Comparison of ENCODE assay signal across 20 cellular contexts in genomic region chr11:72129381-72129780, GRCh38. TPM values are rescaled to one million over a fixed set of nuclear protein-coding genes. Genes with fewer than 3 reads are reported as not detected.
DNase-seq lines count a peak whose midpoint lies in the region; ATAC-seq and TF ChIP-seq lines count a peak whose summit lies in the region.
"Had no signal": no experiment of that assay in that cellular context is flagged by ENCODE, and none has a peak within 500 bp of the region (broad histone marks: within the 10 kb centered on the region; RNA-seq: fewer than 3 reads in every experiment).

No MANE protein-coding gene starts in this region.

- no peaks in the 10 kb centered on the region for H3K4me1 Mint-ChIP-seq in natural killer cell
- H3K4me1 Mint-ChIP-seq: B cell had no signal

- no peak for TF ChIP-seq CTCF in coronary artery (IDR thresholded peaks at IDR 0.05)
- no peak for TF ChIP-seq CTCF in neutrophil (IDR thresholded peaks at IDR 0.05)
- no peak for TF ChIP-seq CTCF in natural killer cell (IDR thresholded peaks at IDR 0.05)

- no peak overlapping the region for H3K27ac ChIP-seq in coronary artery
- peak overlapping the region; percentile 29 for H3K27ac ChIP-seq in neutrophil
- H3K27ac ChIP-seq: 22Rv1; A549; BLaER1 treated with 17β-estradiol and CSF1 and Interleukin-3, amounts not matched to agents 10 nM and 100 nM; C4-2B had no signal

- H3K36me3 ChIP-seq in neutrophil, result no peaks in the 10 kb centered on the region
- H3K36me3 ChIP-seq: BLaER1 treated with 17β-estradiol and CSF1 and Interleukin-3, amounts not matched to agents 10 nM and 100 nM had no signal

- no peak overlapping the region for H3K4me3 Mint-ChIP-seq in natural killer cell
- H3K4me3 Mint-ChIP-seq: B cell; CD4-positive, alpha-beta T cell; CD8-positive, alpha-beta T cell had no signal

- H3K4me1 ChIP-seq in neutrophil (ENCODE audit: control insufficient read depth in 1 of 2, insufficient read depth in 1 of 2, low read depth in 1 of 2, low read length in 1 of 2), result peaks cover 65 to 68% of the 10 kb centered on the region in 2 experiments
- H3K4me1 ChIP-seq: A549, Caco-2 had no signal

- intact Hi-C loops in natural killer cell (cut with micrococcal nuclease), result no loop called here

- ATAC-seq in GM21390 (IDR thresholded peaks at IDR 0.05; ENCODE audit: unreplicated experiment), result no peak
- ATAC-seq in natural killer cell, result no peak
- ATAC-seq: A549; CD8-positive, alpha-beta T cell had no signal

- H3K4me3 ChIP-seq in coronary artery (no peak overlapping the region), neutrophil (ENCODE audit: low read depth in 1 of 2, low read length in 1 of 2) (no peak overlapping the region)
- H3K4me3 ChIP-seq: A549; BLaER1 treated with 17β-estradiol and CSF1 and Interleukin-3, amounts not matched to agents 10 nM and 100 nM had no signal

- H3K27me3 ChIP-seq in neutrophil, result no peaks in the 10 kb centered on the region
- H3K27me3 ChIP-seq: BLaER1 treated with 17β-estradiol and CSF1 and Interleukin-3, amounts not matched to agents 10 nM and 100 nM had no signal

- peaks cover 18 to 26% of the 10 kb centered on the region in 2 donors for H3K27me3 Mint-ChIP-seq in natural killer cell (ENCODE audit: low read depth in 2 of 2)

- peak; percentile 1 for DNase-seq in activated CD8-positive, alpha-beta memory T cell treated with anti-CD3 and anti-CD28 coated beads, Interleukin-2, amount 50 U/mL, for 48 hours
- no peak for DNase-seq in activated CD8-positive, alpha-beta memory T cell treated with anti-CD3 and anti-CD28 coated beads for 24 hours
- peak; percentile 4 for DNase-seq in coronary artery (ENCODE audit: low spot score)
- DNase-seq in natural killer cell, result no peak
- no peak for DNase-seq in NCI-H1694 (lab: John Stamatoyannopoulos, UW)
- DNase-seq: AML-193; Caco-2; Calu3; CD4-positive, alpha-beta T cell; CD8-positive, alpha-beta T cell; DMS79 treated with DMSO at 0.1 percent for 48 hours; GF-D8 had no signal

- no peaks in the 10 kb centered on the region for H3K9me3 ChIP-seq in neutrophil
- H3K9me3 ChIP-seq: A549 had no signal

- H3K9me3 Mint-ChIP-seq in natural killer cell, result peaks cover 0 to 3% of the 10 kb centered on the region in 2 donors

- H3K36me3 Mint-ChIP-seq in natural killer cell, result no peaks in the 10 kb centered on the region

- H3K27ac Mint-ChIP-seq in natural killer cell, result no peak overlapping the region
- H3K27ac Mint-ChIP-seq: B cell; CD4-positive, alpha-beta T cell; CD8-positive, alpha-beta T cell had no signal

RNA-seq across cellular contexts. Expression of gene FOLR3, which starts 6.1 kb away (rescaled TPM):
- total RNA-seq in natural killer cell, result 1 to 10 TPM in 1 of 3 donors, not detected in 2; 1.1 TPM
- total RNA-seq: A172; B cell; Caco-2; Calu3; CD8-positive, alpha-beta T cell had no signal

RNA-seq across cellular contexts. Expression of gene ANAPC15, which starts 16.9 kb away (rescaled TPM):
- total RNA-seq in natural killer cell, result 10 to 100 TPM; 22.0 to 38.3 (median 29.7) TPM

RNA-seq across cellular contexts. Expression of gene TOMT, which starts 23.7 kb away (rescaled TPM):
- total RNA-seq in natural killer cell, result not detected
- total RNA-seq: A172; B cell; Caco-2; Calu3; CD4-positive, alpha-beta T cell; CD8-positive, alpha-beta T cell had no signal

RNA-seq across cellular contexts. Expression of gene LAMTOR1, which starts 26.3 kb away (rescaled TPM):
- 10 to 100 TPM; 55.5 to 62.9 (median 56.2) TPM for total RNA-seq in natural killer cell

RNA-seq across cellular contexts. Expression of gene LRRC51, which starts 48.7 kb away (rescaled TPM):
- total RNA-seq in natural killer cell, result 1 to 10 TPM; 2.0 to 3.1 (median 2.5) TPM

Comparison
In these comparisons a context has a peak if more than half of its experiments do, and no peak if none do; other contexts are left out.
1. DNase-seq: peak in activated CD8-positive, alpha-beta memory T cell treated with anti-CD3 and anti-CD28 coated beads, Interleukin-2, amount 50 U/mL, for 48 hours (single experiment) and coronary artery (single experiment); none in activated CD8-positive, alpha-beta memory T cell treated with anti-CD3 and anti-CD28 coated beads for 24 hours (single experiment), natural killer cell (single experiment) and NCI-H1694 (single experiment).